ENCODE assay signal across 8 cellular contexts in genomic region chr3:156675744-156676466, GRCh38. TPM values are rescaled to one million over a fixed set of nuclear protein-coding genes. Genes with fewer than 3 reads are reported as not detected.
DNase-seq lines count a peak whose midpoint lies in the region; ATAC-seq and TF ChIP-seq lines count a peak whose summit lies in the region.

No MANE protein-coding gene starts in this region.

- H3K9me3 Mint-ChIP-seq in nephron progenitor cell: no peaks in the 10 kb centered on the region

- peaks cover 54% of the 10 kb centered on the region for H3K4me1 Mint-ChIP-seq in nephron progenitor cell

- H3K27ac ChIP-seq in GM23248: peak overlapping the region; percentile 94
- peak overlapping the region; percentile 92 to 98 (median 96) for H3K27ac ChIP-seq in esophagus muscularis mucosa (replicated peaks in 1 of 4)
- H3K27ac ChIP-seq in aorta (ENCODE audit: low read depth in 1 of 2, low read length in 2 of 2): peak overlapping the region in 1 of 2 donors; percentile 92

- H3F3A ChIP-seq in GM23248 (ENCODE audit: insufficient read depth): peaks cover 53% of the 10 kb centered on the region

- H3K79me2 ChIP-seq in GM23248 (ENCODE audit: insufficient read depth): peaks cover 64% of the 10 kb centered on the region

- H3K27ac Mint-ChIP-seq in nephron progenitor cell: peak overlapping the region; percentile 98

- TF ChIP-seq POLR2A in esophagus muscularis mucosa (IDR thresholded peaks at IDR 0.05; ENCODE audit: low read depth): no peak

- peak overlapping the region; percentile 85 for H3K4me2 ChIP-seq in GM23248 (ENCODE audit: unreplicated experiment)

- intact Hi-C loops in esophagus muscularis mucosa (cut with DNase I) (loop anchor here (2.0 to 5.0 kb wide), 3 partner anchors 141 to 525 kb away; no protein-coding TSS in a partner anchor), aorta (cut with DNase I) (loop anchor here (2.0 to 10.0 kb wide), 5 partner anchors 151 to 531 kb away; partner anchors contain the start of gene LEKR1 (in 1 of the 2))

- H3K9me2 ChIP-seq in GM23248 (ENCODE audit: insufficient read depth): no peaks in the 10 kb centered on the region

- H3K4me3 Mint-ChIP-seq in nephron progenitor cell: peak overlapping the region; percentile 97

- peaks cover 30% of the 10 kb centered on the region for H3K36me3 Mint-ChIP-seq in nephron progenitor cell (ENCODE audit: low read depth)

- 1 to 2% methylated on average over 25 of the region's 25 CpGs for WGBS in GM23248 (ENCODE audit: low coverage in 1 of 2, low lambda C conversion rate in 2 of 2, missing lambda C conversion rate in 2 of 2), 2 experiments
- 2% methylated on average over 25 of the region's 25 CpGs for WGBS in esophagus muscularis mucosa
- 3 to 4% methylated on average over 25 of the region's 25 CpGs for WGBS in aorta, 2 donors

- H3K27me3 Mint-ChIP-seq in nephron progenitor cell (ENCODE audit: low read depth, poor library complexity): peaks cover 7% of the 10 kb centered on the region

- H3K9ac ChIP-seq in GM23248: peak overlapping the region; percentile 98

- peak overlapping the region; percentile 99 for H3K4me3 ChIP-seq in GM23248
- peak overlapping the region; percentile 79 to 96 (median 86) for H3K4me3 ChIP-seq in esophagus muscularis mucosa
- H3K4me3 ChIP-seq in aorta (ENCODE audit: low read length in 2 of 2): peak overlapping the region; percentile 88 to 90

- in situ Hi-C loops in GM23248 (cut with MboI): loop anchor here (10.0 kb wide), 1 partner anchor 521 kb away; no protein-coding TSS in a partner anchor

- H3K9me3 ChIP-seq in GM23248 (ENCODE audit: low read depth): no peaks in the 10 kb centered on the region
- no peaks in the 10 kb centered on the region for H3K9me3 ChIP-seq in esophagus muscularis mucosa
- H3K9me3 ChIP-seq in aorta (ENCODE audit: control insufficient read depth, low read length): no peaks in the 10 kb centered on the region

- peaks cover 9% of the 10 kb centered on the region for H4K20me1 ChIP-seq in GM23248 (ENCODE audit: insufficient read depth)

- TF ChIP-seq EP300 in esophagus muscularis mucosa (IDR thresholded peaks at IDR 0.05): no peak

- ATAC-seq in aorta (ENCODE audit: low FRiP score) (no peak), GM19452 (IDR thresholded peaks at IDR 0.05; ENCODE audit: unreplicated experiment) (no peak)

- H3K36me3 ChIP-seq in GM23248 (ENCODE audit: low read depth): peaks cover 33% of the 10 kb centered on the region
- H3K36me3 ChIP-seq in esophagus muscularis mucosa: peaks cover 0 to 28% (median 10%) of the 10 kb centered on the region in 4 donors
- H3K36me3 ChIP-seq in aorta (ENCODE audit: control insufficient read depth in 1 of 2, insufficient read depth in 2 of 2, low read length in 1 of 2): no peaks in the 10 kb centered on the region

- TF ChIP-seq CTCF in esophagus muscularis mucosa (IDR thresholded peaks at IDR 0.05) (no peak), nephron progenitor cell (IDR thresholded peaks at IDR 0.05) (no peak)

- H3K4me1 ChIP-seq in GM23248 (ENCODE audit: insufficient read depth) (peaks cover 38% of the 10 kb centered on the region), esophagus muscularis mucosa (peaks cover 18 to 57% (median 49%) of the 10 kb centered on the region in 4 donors), aorta (ENCODE audit: control insufficient read depth in 1 of 2, insufficient read depth in 2 of 2, low read length in 2 of 2) (peaks cover 1 to 3% of the 10 kb centered on the region in 2 donors)

- no peaks in the 10 kb centered on the region for H3K27me3 ChIP-seq in GM23248 (replicated peaks; ENCODE audit: insufficient read depth)
- H3K27me3 ChIP-seq in esophagus muscularis mucosa: no peaks in the 10 kb centered on the region
- no peaks in the 10 kb centered on the region for H3K27me3 ChIP-seq in aorta (ENCODE audit: control insufficient read depth in 1 of 2, insufficient read depth in 2 of 2, low read length in 1 of 2)

- peak; percentile 82 for DNase-seq in A172 (ENCODE audit: low spot score)
- DNase-seq in GM23248: peak; percentile 97
- DNase-seq in NCI-H446 (lab: John Stamatoyannopoulos, UW): peak; percentile 73 to 92
- peak; percentile 5 for DNase-seq in activated T-cell treated with anti-CD3 and anti-CD28 coated beads for 1 hour (ENCODE audit: low read depth)
- no peak for DNase-seq in esophagus muscularis mucosa (ENCODE audit: extremely low spot score)
- peak; percentile 18 for DNase-seq in nephron progenitor cell
- DNase-seq in aorta: peak; percentile 47 to 77

- no peak overlapping the region for H2AFZ ChIP-seq in GM23248

RNA-seq across cellular contexts. Expression of gene TIPARP, which starts 1.5 kb away (rescaled TPM):
- total RNA-seq in A172 (2014; rRNA removed; shearing (Covaris generic)): 17.9 and 20.0 TPM in 2 replicates
- 89.5 and 103 TPM in 2 replicates for total RNA-seq in GM23248 (2014; rRNA removed; shearing (Covaris generic))
- polyA plus RNA-seq in GM23248 (2016; fragmentation: Nextera tagmentation; extraction: Ambion mirVana) (35.1 and 39.7 TPM in 2 replicates), aorta (10 to 100 TPM in 1 of 2 donors, 1 to 10 TPM in 1; 9.6 to 12.9 TPM)
- total RNA-seq in esophagus muscularis mucosa (10 to 100 TPM; 61.9 to 94.8 (median 78.5) TPM), aorta (10 to 100 TPM; 23.2 to 24.2 TPM)
